ENCODE assay signal across 8 cellular contexts in the genomic region with DNA sequence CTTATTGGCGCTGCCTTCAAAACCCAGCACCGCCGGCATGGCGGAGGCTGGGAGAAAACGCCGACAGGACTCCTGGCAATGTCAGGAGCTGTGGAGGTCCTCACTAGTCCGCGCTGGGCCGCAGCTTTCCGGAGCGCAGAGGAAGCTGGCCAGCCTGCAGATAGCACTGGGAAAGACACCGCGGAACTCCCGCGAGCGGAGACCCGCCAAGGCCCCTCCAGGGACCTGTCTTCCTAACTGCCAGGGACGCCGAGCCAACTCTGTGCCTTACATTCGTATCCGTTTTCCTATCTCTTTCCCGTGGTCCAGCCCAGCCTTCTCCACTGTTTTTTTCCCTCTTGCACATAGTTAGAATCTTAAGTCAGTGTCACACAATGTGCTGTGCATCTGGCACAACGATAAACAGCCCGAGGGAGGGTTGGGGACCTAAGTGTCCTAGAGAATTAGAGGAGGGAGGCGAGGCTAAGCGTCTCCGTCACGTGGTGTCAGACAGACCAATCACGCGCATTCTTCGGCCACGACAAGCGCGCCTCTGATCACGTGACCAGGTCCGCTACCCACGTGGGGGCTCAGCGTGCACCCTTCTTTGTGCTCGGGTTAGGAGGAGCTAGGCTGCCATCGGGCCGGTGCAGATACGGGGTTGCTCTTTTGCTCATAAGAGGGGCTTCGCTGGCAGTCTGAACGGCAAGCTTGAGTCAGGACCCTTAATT.
A peak's percentile ranks its signal among the peaks of the same experiment; 100 is the strongest.
DNase-seq lines count a peak whose midpoint lies in the region; ATAC-seq lines count a peak whose summit lies in the region.

A gene (plus strand): TSS at position 582 of the 710 bp plus-strand sequence. CDS start 420 bp downstream, outside the sequence.
A gene (minus strand): TSS at position 168 of the 710 bp plus-strand sequence. CDS start 129 bp downstream, at position 39.

- H3K27me3 ChIP-seq in BLaER1 = no peaks in the 10 kb centered on the region

- peak within 1 kb of the TSS; percentile 92 for H3K9ac ChIP-seq in BLaER1

- peaks cover 73% of the 10 kb centered on the region for H3K36me3 ChIP-seq in BLaER1

- DNase-seq in NCI-H69 (lab: John Stamatoyannopoulos, UW) = peak; percentile 100
- peak; percentile 97 for DNase-seq in activated CD4-positive, alpha-beta T cell treated with anti-CD3 and anti-CD28 coated beads, Interleukin-2, amount 50 U/mL, for 1 hour
- DNase-seq in cortex of kidney (lab: John Stamatoyannopoulos, UW) = peak; percentile 59
- peak; percentile 100 for DNase-seq in left kidney (ENCODE audit: low read depth, low spot score)
- peak; percentile 97 for DNase-seq in stimulated activated CD4-positive, alpha-beta T cell treated with anti-CD3 and anti-CD28 coated beads, Interleukin-2, amount 100 ng/mL, for 24 hours

- H3K27ac ChIP-seq in BLaER1 = peak within 1 kb of the TSS; percentile 93

- ATAC-seq in GM19328 (IDR thresholded peaks at IDR 0.05; ENCODE audit: unreplicated experiment) (peak; percentile 87), HG03520 (IDR thresholded peaks at IDR 0.05; ENCODE audit: unreplicated experiment) (peak; percentile 86)

- peak within 1 kb of the TSS; percentile 99 for H3K4me2 ChIP-seq in BLaER1

- H4K20me1 ChIP-seq in BLaER1 = peaks cover 31% of the 10 kb centered on the region

- H3K4me3 ChIP-seq in BLaER1 = peak within 1 kb of the TSS; percentile 86

- H3K4me1 ChIP-seq in BLaER1 = peaks cover 52% of the 10 kb centered on the region

- no peaks in the 10 kb centered on the region for H3K9me3 ChIP-seq in BLaER1

Comparison
In these comparisons a context has a peak if more than half of its experiments do, and no peak if none do; other contexts are left out.
1. Peak in every context shown above with its lines: DNase-seq, ATAC-seq, H3K4me3 ChIP-seq and H3K27ac ChIP-seq.